ENCODE assay signal across 18 cellular contexts in genomic region chr18:54163458-54163857, GRCh38.
DNase-seq lines count a peak whose midpoint lies in the region; ATAC-seq, FAIRE-seq and TF ChIP-seq lines count a peak whose summit lies in the region.
"Had no signal": no experiment of that assay in that cellular context is flagged by ENCODE, and none has a peak within 500 bp of the region (broad histone marks: within the 10 kb centered on the region; RNA-seq: fewer than 3 reads in every experiment).

No MANE protein-coding gene starts in this region.

- H3K27me3 Mint-ChIP-seq in activated T-cell treated with anti-CD3 and anti-CD28 coated beads, Interleukin-2, amount 50 U/mL, for 4 hours (ENCODE audit: low read depth) = no peaks in the 10 kb centered on the region
- no peaks in the 10 kb centered on the region for H3K27me3 Mint-ChIP-seq in stimulated activated naive B cell treated with anti-CD40 and anti-IgM and Interleukin-4, amounts not matched to agents 10 μg/mL and 1 μg/mL and 100 μg/mL, for 72 hours

- H3K27ac Mint-ChIP-seq in stimulated activated naive B cell treated with anti-CD40 and anti-IgM and Interleukin-4, amounts not matched to agents 10 μg/mL and 1 μg/mL and 100 μg/mL, for 72 hours = peak overlapping the region; percentile 63
- H3K27ac Mint-ChIP-seq: CD14-positive monocyte, H9 had no signal

- DNase-seq in activated T-cell treated with anti-CD3 and anti-CD28 coated beads, Interleukin-2, amount 50 U/mL, for 4 hours = no peak
- DNase-seq in activated T-cell treated with anti-CD3 and anti-CD28 coated beads for 4 hours = no peak
- peak; percentile 18 for DNase-seq in RCC 7860 (ENCODE audit: low spot score)
- peak; percentile 22 for DNase-seq in bronchial epithelial cell (ENCODE audit: low read depth)
- no peak for DNase-seq in stimulated activated naive B cell treated with anti-CD40 and anti-IgM and Interleukin-4, amounts not matched to agents 10 μg/mL and 1 μg/mL and 100 μg/mL, for 72 hours
- no peak for DNase-seq in islet precursor cell
- DNase-seq in NCI-H1436 treated with DMSO at 0.1 percent for 48 hours (lab: John Stamatoyannopoulos, UW) = no peak
- no peak for DNase-seq in iPS-NIHi11 (ENCODE audit: low spot score)
- DNase-seq: ACHN; caudate nucleus; DMS153; effector CD8-positive, alpha-beta T cell; H9; NCI-H1105 treated with DMSO at 0.1 percent for 48 hours; retina; stimulated activated CD4-positive, alpha-beta T cell treated with anti-CD3 and anti-CD28 coated beads, Interleukin-15, amount 100 ng/mL, for 24 hours; stimulated activated naive CD4-positive, alpha-beta T cell treated with Interleukin-2 at 50 U/mL for 16 hours had no signal

- H3K36me3 Mint-ChIP-seq in activated T-cell treated with anti-CD3 and anti-CD28 coated beads, Interleukin-2, amount 50 U/mL, for 4 hours (ENCODE audit: insufficient read depth) = peaks cover 35% of the 10 kb centered on the region
- H3K36me3 Mint-ChIP-seq in stimulated activated naive B cell treated with anti-CD40 and anti-IgM and Interleukin-4, amounts not matched to agents 10 μg/mL and 1 μg/mL and 100 μg/mL, for 72 hours = peaks cover 37% of the 10 kb centered on the region in 2 donors

- no peak for TF ChIP-seq CTCF in bronchial epithelial cell (IDR thresholded peaks at IDR 0.05; ENCODE audit: insufficient read depth, low read length, severe bottlenecking)

- no peaks in the 10 kb centered on the region for H3K9me3 Mint-ChIP-seq in activated T-cell treated with anti-CD3 and anti-CD28 coated beads, Interleukin-2, amount 50 U/mL, for 4 hours
- no peaks in the 10 kb centered on the region for H3K9me3 Mint-ChIP-seq in stimulated activated naive B cell treated with anti-CD40 and anti-IgM and Interleukin-4, amounts not matched to agents 10 μg/mL and 1 μg/mL and 100 μg/mL, for 72 hours
- H3K9me3 Mint-ChIP-seq: CD14-positive monocyte, H9 had no signal

- peaks cover 7% of the 10 kb centered on the region for H3K4me1 Mint-ChIP-seq in activated T-cell treated with anti-CD3 and anti-CD28 coated beads, Interleukin-2, amount 50 U/mL, for 4 hours (ENCODE audit: low read depth)
- peaks cover 0 to 4% of the 10 kb centered on the region in 2 donors for H3K4me1 Mint-ChIP-seq in stimulated activated naive B cell treated with anti-CD40 and anti-IgM and Interleukin-4, amounts not matched to agents 10 μg/mL and 1 μg/mL and 100 μg/mL, for 72 hours
- H3K4me1 Mint-ChIP-seq: CD14-positive monocyte had no signal

- no peaks in the 10 kb centered on the region for H3K27me3 ChIP-seq in bronchial epithelial cell (ENCODE audit: control insufficient read depth, insufficient read depth, low read length)

- H3K36me3 ChIP-seq in bronchial epithelial cell (ENCODE audit: control insufficient read depth, insufficient read depth, low read length) = peaks cover 14% of the 10 kb centered on the region

- ATAC-seq in activated T-cell treated with anti-CD3 and anti-CD28 coated beads, Interleukin-2, amount 50 U/mL, for 4 hours = peak; percentile 86 to 92
- ATAC-seq in stimulated activated naive B cell treated with anti-CD40 and anti-IgM and Interleukin-4, amounts not matched to agents 10 μg/mL and 1 μg/mL and 100 μg/mL, for 72 hours (replicated peaks) = no peak

- FAIRE-seq in RCC 7860 (lab: Jason Lieb, UNC) (no peak), bronchial epithelial cell (lab: Jason Lieb, UNC) (no peak)

- H3K4me3 Mint-ChIP-seq in activated T-cell treated with anti-CD3 and anti-CD28 coated beads, Interleukin-2, amount 50 U/mL, for 4 hours = no peak overlapping the region
- H3K4me3 Mint-ChIP-seq in stimulated activated naive B cell treated with anti-CD40 and anti-IgM and Interleukin-4, amounts not matched to agents 10 μg/mL and 1 μg/mL and 100 μg/mL, for 72 hours = no peak overlapping the region
- H3K4me3 Mint-ChIP-seq: CD14-positive monocyte, H9 had no signal

- no peak overlapping the region for H3K4me3 ChIP-seq in bronchial epithelial cell (ENCODE audit: low read depth, low read length)

Comparison
In these comparisons a context has a peak if more than half of its experiments do, and no peak if none do; other contexts are left out.
1. ATAC-seq: peak in activated T-cell treated with anti-CD3 and anti-CD28 coated beads, Interleukin-2, amount 50 U/mL, for 4 hours (2 of 2); none in stimulated activated naive B cell treated with anti-CD40 and anti-IgM and Interleukin-4, amounts not matched to agents 10 μg/mL and 1 μg/mL and 100 μg/mL, for 72 hours (0 of 2).
2. DNase-seq: peak in RCC 7860 (single experiment) and bronchial epithelial cell (single experiment); none in activated T-cell treated with anti-CD3 and anti-CD28 coated beads, Interleukin-2, amount 50 U/mL, for 4 hours (single experiment), activated T-cell treated with anti-CD3 and anti-CD28 coated beads for 4 hours (single experiment), stimulated activated naive B cell treated with anti-CD40 and anti-IgM and Interleukin-4, amounts not matched to agents 10 μg/mL and 1 μg/mL and 100 μg/mL, for 72 hours (single experiment), islet precursor cell (single experiment), NCI-H1436 treated with DMSO at 0.1 percent for 48 hours (single experiment) and iPS-NIHi11 (single experiment).